In the genomic region with DNA sequence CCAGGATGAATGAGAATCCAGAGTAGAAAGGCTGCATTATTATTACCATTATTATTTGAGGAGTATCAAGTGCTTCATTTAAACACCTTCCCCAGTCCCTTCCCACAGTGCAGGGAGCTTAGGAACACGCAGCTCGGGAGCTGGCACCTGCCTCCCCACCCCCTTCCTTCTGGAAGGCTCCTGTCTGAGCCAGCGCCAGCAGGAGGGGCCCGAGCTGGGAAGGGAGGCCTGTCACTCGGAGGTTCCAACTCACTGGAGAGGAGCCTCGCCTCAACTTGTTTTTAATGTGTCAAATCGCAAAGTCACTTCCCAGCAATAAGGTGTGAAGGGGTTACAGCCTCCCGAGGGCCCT, we compare ENCODE assay signal across 10 cellular contexts.
DNase-seq lines count a peak whose midpoint lies in the region; ATAC-seq and TF ChIP-seq lines count a peak whose summit lies in the region.
"Had no signal": no experiment of that assay in that cellular context is flagged by ENCODE, and none has a peak within 500 bp of the region (broad histone marks: within the 10 kb centered on the region; RNA-seq: fewer than 3 reads in every experiment).

No MANE protein-coding gene starts in this region.

- peak overlapping the region in 1 of 11 experiments; percentile 37; a peak in 1 of 22 replicates for H3K9ac ChIP-seq in BLaER1 treated with 17β-estradiol and CSF1 and Interleukin-3, amounts not matched to agents 10 nM and 100 nM

- no peaks in the 10 kb centered on the region for H3K9me3 ChIP-seq in BLaER1 treated with 17β-estradiol and CSF1 and Interleukin-3, amounts not matched to agents 10 nM and 100 nM (replicated peaks in 1 of 11)
- no peaks in the 10 kb centered on the region for H3K9me3 ChIP-seq in left lung
- H3K9me3 ChIP-seq in right lobe of liver = no peaks in the 10 kb centered on the region
- H3K9me3 ChIP-seq: sigmoid colon had no signal

- no peaks in the 10 kb centered on the region for H3K36me3 Mint-ChIP-seq in activated T-helper 17 cell treated with anti-CD3 and anti-CD28 coated beads, Interleukin-2, amount 50 U/mL, for 72 hours (ENCODE audit: low read depth)

- H4K20me1 ChIP-seq in BLaER1 treated with 17β-estradiol and CSF1 and Interleukin-3, amounts not matched to agents 10 nM and 100 nM = peaks cover 0 to 11% (median 0%) of the 10 kb centered on the region in 11 experiments; a peak in 2 of 22 replicates

- H3K36me3 ChIP-seq in BLaER1 treated with 17β-estradiol and CSF1 and Interleukin-3, amounts not matched to agents 10 nM and 100 nM = no peaks in the 10 kb centered on the region
- no peaks in the 10 kb centered on the region for H3K36me3 ChIP-seq in left lung
- H3K36me3 ChIP-seq in right lobe of liver = no peaks in the 10 kb centered on the region
- H3K36me3 ChIP-seq: sigmoid colon had no signal

- H3K27ac Mint-ChIP-seq in activated T-helper 17 cell treated with anti-CD3 and anti-CD28 coated beads, Interleukin-2, amount 50 U/mL, for 72 hours = no peak overlapping the region
- H3K27ac Mint-ChIP-seq: stimulated activated naive CD8-positive, alpha-beta T cell treated with anti-CD3 and anti-CD28 coated beads, Interleukin-15, Interleukin-2, amounts not matched to agents 100 ng/mL and 50 ng/mL, for 24 hours had no signal

- H3K4me3 ChIP-seq in BLaER1 treated with 17β-estradiol and CSF1 and Interleukin-3, amounts not matched to agents 10 nM and 100 nM = no peak overlapping the region
- H3K4me3 ChIP-seq in left lung (no peak overlapping the region), right lobe of liver (no peak overlapping the region)

- no peak for TF ChIP-seq POLR2A in right lobe of liver (IDR thresholded peaks at IDR 0.05)

- ATAC-seq in activated T-helper 17 cell treated with anti-CD3 and anti-CD28 coated beads, Interleukin-2, amount 50 U/mL, for 72 hours (replicated peaks) = no peak
- ATAC-seq in left lung (peak; percentile 18), right lobe of liver (no peak), HG03442 (IDR thresholded peaks at IDR 0.05; ENCODE audit: unreplicated experiment) (no peak)

- H3K27ac ChIP-seq in BLaER1 treated with 17β-estradiol and CSF1 and Interleukin-3, amounts not matched to agents 10 nM and 100 nM = no peak overlapping the region
- H3K27ac ChIP-seq in left lung (no peak overlapping the region), right lobe of liver (no peak overlapping the region)

- H3K4me2 ChIP-seq in BLaER1 treated with 17β-estradiol and CSF1 and Interleukin-3, amounts not matched to agents 10 nM and 100 nM = peak overlapping the region in 7 of 11 experiments; percentile 9 to 45 (median 34); a peak in 9 of 22 replicates

- H3K27me3 Mint-ChIP-seq in activated T-helper 17 cell treated with anti-CD3 and anti-CD28 coated beads, Interleukin-2, amount 50 U/mL, for 72 hours = peaks cover 38% of the 10 kb centered on the region

- intact Hi-C loops in left lung (cut with DNase I) = no loop called here
- intact Hi-C loops in right lobe of liver (cut with DNase I) = no loop called here

- no CpG with 5 or more reads among the region's 8 CpGs for WGBS in right lobe of liver (ENCODE audit: insufficient coverage, low coverage, low lambda C conversion rate, missing lambda C conversion rate)

- H3K4me1 ChIP-seq in BLaER1 treated with 17β-estradiol and CSF1 and Interleukin-3, amounts not matched to agents 10 nM and 100 nM = peaks cover 0 to 8% (median 4%) of the 10 kb centered on the region in 10 experiments; a peak in 10 of 20 replicates
- no peaks in the 10 kb centered on the region for H3K4me1 ChIP-seq in left lung
- H3K4me1 ChIP-seq in right lobe of liver = peaks cover 0 to 6% (median 0%) of the 10 kb centered on the region in 4 donors

- TF ChIP-seq CTCF in left lung (IDR thresholded peaks at IDR 0.05) = no peak
- no peak for TF ChIP-seq CTCF in right lobe of liver (IDR thresholded peaks at IDR 0.05)

- H3K4me1 Mint-ChIP-seq in activated T-helper 17 cell treated with anti-CD3 and anti-CD28 coated beads, Interleukin-2, amount 50 U/mL, for 72 hours = no peaks in the 10 kb centered on the region

- no peaks in the 10 kb centered on the region for H3K9me3 Mint-ChIP-seq in activated T-helper 17 cell treated with anti-CD3 and anti-CD28 coated beads, Interleukin-2, amount 50 U/mL, for 72 hours
- H3K9me3 Mint-ChIP-seq: stimulated activated naive CD8-positive, alpha-beta T cell treated with anti-CD3 and anti-CD28 coated beads, Interleukin-15, Interleukin-2, amounts not matched to agents 100 ng/mL and 50 ng/mL, for 24 hours had no signal

- peaks cover 0 to 58% (median 6%) of the 10 kb centered on the region in 11 experiments; a peak in 9 of 22 replicates for H3K27me3 ChIP-seq in BLaER1 treated with 17β-estradiol and CSF1 and Interleukin-3, amounts not matched to agents 10 nM and 100 nM
- peaks cover 0 to 40% of the 10 kb centered on the region in 2 donors for H3K27me3 ChIP-seq in left lung
- H3K27me3 ChIP-seq in right lobe of liver = no peaks in the 10 kb centered on the region
- H3K27me3 ChIP-seq: sigmoid colon had no signal

- DNase-seq in ELF-1 (ENCODE audit: low read depth, low spot score) (peak; percentile 23), left lung (no peak), NCI-H1417 treated with DMSO at 0.1 percent for 48 hours (lab: John Stamatoyannopoulos, UW) (no peak), NCI-H2029 treated with DMSO at 0.1 percent for 48 hours (lab: John Stamatoyannopoulos, UW) (no peak), right lobe of liver (no peak)
- DNase-seq: sigmoid colon had no signal

- H3K4me3 Mint-ChIP-seq in activated T-helper 17 cell treated with anti-CD3 and anti-CD28 coated beads, Interleukin-2, amount 50 U/mL, for 72 hours = peak overlapping the region; percentile 34
